ENCODE assay signal across 9 cellular contexts in the genomic region with DNA sequence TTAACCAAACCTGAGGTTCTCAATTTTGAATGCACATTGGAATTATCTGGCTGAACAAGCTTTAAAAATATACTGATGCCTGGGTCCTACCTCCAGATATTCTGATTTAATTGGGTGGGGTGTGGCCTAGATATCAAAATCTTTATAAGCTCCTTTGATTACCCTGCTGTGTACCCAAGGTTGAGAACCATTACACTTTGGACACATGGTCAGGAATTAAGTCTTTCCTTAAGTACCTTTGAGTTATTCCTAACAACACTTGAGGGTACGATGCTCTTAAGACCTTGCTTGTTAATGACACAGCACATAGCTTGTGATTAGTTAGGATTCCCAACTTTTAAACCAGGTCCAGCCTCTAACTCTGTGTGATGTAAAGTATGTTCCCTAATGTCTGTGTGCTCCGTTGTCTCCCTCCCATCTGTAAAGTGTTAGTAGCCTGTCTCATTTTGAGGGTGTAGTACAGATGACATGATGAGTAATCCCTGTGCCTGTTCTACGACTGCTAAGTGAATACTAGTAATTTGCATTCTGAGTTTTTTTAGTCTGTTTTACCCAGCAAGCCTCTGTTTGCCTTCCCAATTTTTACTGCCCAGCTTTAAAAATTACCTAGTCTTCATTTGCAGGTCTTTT.
DNase-seq lines count a peak whose midpoint lies in the region; ATAC-seq and TF ChIP-seq lines count a peak whose summit lies in the region.
"Had no signal": no experiment of that assay in that cellular context is flagged by ENCODE, and none has a peak within 500 bp of the region (broad histone marks: within the 10 kb centered on the region; RNA-seq: fewer than 3 reads in every experiment).

No MANE protein-coding gene starts in this region.

- H3K27me3 ChIP-seq in gastrocnemius medialis (no peaks in the 10 kb centered on the region), mesendoderm (ENCODE audit: insufficient read depth, low read length, poor library complexity) (no peaks in the 10 kb centered on the region)

- H2BK15ac ChIP-seq in mesendoderm (replicated peaks; ENCODE audit: low read depth), result no peak overlapping the region

- H2BK5ac ChIP-seq in mesendoderm (ENCODE audit: low read length), result no peak overlapping the region

- H3K4me1 ChIP-seq in gastrocnemius medialis (peaks cover 70 to 83% of the 10 kb centered on the region in 2 donors), mesendoderm (ENCODE audit: control insufficient read depth, low read depth, low read length) (no peaks in the 10 kb centered on the region)

- no peak for TF ChIP-seq POLR2A in gastrocnemius medialis (IDR thresholded peaks at IDR 0.05)

- no peak overlapping the region for H3K4me3 Mint-ChIP-seq in immature natural killer cell

- H3K27ac ChIP-seq in gastrocnemius medialis, result peak overlapping the region; percentile 6 to 71 (median 49)
- no peak overlapping the region for H3K27ac ChIP-seq in mesendoderm (ENCODE audit: low read depth, low read length)

- H3K36me3 ChIP-seq in gastrocnemius medialis, result peaks cover 0 to 10% of the 10 kb centered on the region in 2 donors
- no peaks in the 10 kb centered on the region for H3K36me3 ChIP-seq in mesendoderm (ENCODE audit: control insufficient read depth, insufficient read depth, low read length)

- peak; percentile 69 for ATAC-seq in GM18519 (IDR thresholded peaks at IDR 0.05; ENCODE audit: low FRiP score, unreplicated experiment)
- ATAC-seq in HG02852 (IDR thresholded peaks at IDR 0.05; ENCODE audit: unreplicated experiment), result peak; percentile 79
- ATAC-seq in gastrocnemius medialis, result no peak

- no peak overlapping the region for H3K56ac ChIP-seq in mesendoderm (ENCODE audit: low read length)

- H2AK5ac ChIP-seq in mesendoderm (ENCODE audit: low read length), result no peak overlapping the region

- no peak overlapping the region for H3K9ac ChIP-seq in mesendoderm (ENCODE audit: low read length)

- DNase-seq in astrocyte of the spinal cord (ENCODE audit: low read depth, low spot score), result peak; percentile 70
- no peak for DNase-seq in gastrocnemius medialis
- DNase-seq in immature natural killer cell, result no peak
- DNase-seq in H4 (ENCODE audit: low spot score), result no peak
- no peak for DNase-seq in NCI-H226
- DNase-seq in mesendoderm, result no peak
- DNase-seq: NCI-H446 had no signal

- H3K4me1 Mint-ChIP-seq in immature natural killer cell, result peaks cover 4 to 34% of the 10 kb centered on the region in 2 donors

- no peak overlapping the region for H3K18ac ChIP-seq in mesendoderm (ENCODE audit: low read length)

- TF ChIP-seq CTCF in astrocyte of the spinal cord (IDR thresholded peaks at IDR 0.05; ENCODE audit: low read depth, low read length) (no peak), gastrocnemius medialis (IDR thresholded peaks at IDR 0.05 in 4 of 5, conservative IDR thresholded peaks at IDR 0.05 in 1 of 5) (no peak)

- H3K79me2 ChIP-seq in mesendoderm (ENCODE audit: control insufficient read depth, insufficient read depth, low read length), result no peaks in the 10 kb centered on the region

- in situ Hi-C loops in astrocyte of the spinal cord (cut with HindIII; ENCODE audit: low sequenced_read_pairs), result no loop called here
- in situ Hi-C loops in gastrocnemius medialis (cut with MboI; ENCODE audit: low sequenced_read_pairs in 4 of 4), result no loop called here

- H3K79me1 ChIP-seq in mesendoderm (ENCODE audit: low read length), result no peaks in the 10 kb centered on the region

- H3K27ac Mint-ChIP-seq in immature natural killer cell, result peak overlapping the region in 3 of 6 donors; percentile 44 to 73 (median 49)

- no peak overlapping the region for H2BK120ac ChIP-seq in mesendoderm (ENCODE audit: low read depth, low read length)

- intact Hi-C loops in gastrocnemius medialis (cut with DNase I; ENCODE audit: low total_unique reads), result no loop called here

- H3K9me3 ChIP-seq in gastrocnemius medialis, result no peaks in the 10 kb centered on the region

- H3K4ac ChIP-seq in mesendoderm (ENCODE audit: low read depth, low read length), result no peak overlapping the region

- peaks cover 2 to 6% (median 5%) of the 10 kb centered on the region in 3 donors for H3K27me3 Mint-ChIP-seq in immature natural killer cell (ENCODE audit: low read depth in 3 of 3)

- H3K23ac ChIP-seq in mesendoderm (ENCODE audit: low read length), result no peak overlapping the region

- no peak overlapping the region for H3K4me3 ChIP-seq in astrocyte of the spinal cord (ENCODE audit: low read depth, low read length)
- H3K4me3 ChIP-seq in gastrocnemius medialis, result no peak overlapping the region
- no peak overlapping the region for H3K4me3 ChIP-seq in mesendoderm (ENCODE audit: low read length)

- no CpG with 5 or more reads among the region's 3 CpGs for WGBS in mesendoderm (ENCODE audit: extremely low coverage, insufficient coverage, low lambda C conversion rate)

- H4K8ac ChIP-seq in mesendoderm (ENCODE audit: low read depth, low read length), result no peak overlapping the region

- no peak overlapping the region for H4K5ac ChIP-seq in mesendoderm (ENCODE audit: low read length)

- H3K4me2 ChIP-seq in mesendoderm (ENCODE audit: low read length), result no peak overlapping the region

- no peaks in the 10 kb centered on the region for H3K9me3 Mint-ChIP-seq in immature natural killer cell

- peaks cover 12 to 27% (median 15%) of the 10 kb centered on the region in 3 donors for H3K36me3 Mint-ChIP-seq in immature natural killer cell

Comparison
In these comparisons a context has a peak if more than half of its experiments do, and no peak if none do; other contexts are left out.
1. ATAC-seq: peak in GM18519 (single experiment) and HG02852 (single experiment); none in gastrocnemius medialis (0 of 2).